1 cellular context compared by ENCODE assay signal in the genomic region with DNA sequence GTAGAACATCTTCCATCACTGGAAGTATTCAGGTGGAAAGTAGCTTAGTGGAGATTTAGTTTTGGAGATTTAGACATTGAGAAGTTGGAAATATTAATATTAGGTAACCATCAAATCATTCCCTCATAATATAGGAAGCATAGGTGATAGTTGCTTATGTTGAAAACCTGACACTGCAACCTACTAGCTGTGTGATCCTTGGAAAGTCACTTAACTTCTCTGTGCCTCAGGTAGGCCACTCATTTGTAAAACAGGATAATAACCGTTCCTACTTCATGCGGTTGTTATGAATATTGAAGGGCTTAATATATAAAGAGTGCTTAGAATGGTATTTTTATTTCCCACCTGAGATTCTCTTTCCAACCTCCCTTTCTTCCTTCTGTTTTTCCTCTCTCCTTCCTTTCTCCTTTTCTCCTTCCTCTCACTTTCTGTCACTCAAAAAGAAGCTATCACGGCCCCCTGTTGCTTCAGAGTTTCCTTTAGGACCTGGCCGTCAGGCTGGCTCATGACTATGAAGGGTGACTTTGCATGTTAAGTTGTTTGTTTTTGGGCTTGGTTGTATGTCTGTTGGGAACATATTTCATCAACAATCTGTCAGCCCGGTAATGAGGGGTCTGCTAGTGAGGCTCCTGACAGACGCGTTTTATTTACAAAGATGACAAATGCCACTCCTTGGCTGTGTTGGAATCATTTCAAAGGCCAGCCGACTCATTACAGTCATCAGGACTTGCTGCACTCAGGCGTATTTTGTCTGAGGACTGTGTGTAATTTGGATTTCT.
TF ChIP-seq lines count a peak whose summit lies in the region.

No MANE protein-coding gene starts in this region.

TF ChIP-seq in HepG2, 621 proteins besides CTCF, POLR2A, EP300 and RAD21 (continued from another document):
- TF ChIP-seq SRY (CRISPR knock-in tag; IDR thresholded peaks at IDR 0.05) = no peak
- TF ChIP-seq ASH2L (IDR thresholded peaks at IDR 0.05; ENCODE audit: insufficient read length, low read depth, low read length) = no peak
- no peak for TF ChIP-seq ZFP41 (CRISPR knock-in tag; IDR thresholded peaks at IDR 0.05; ENCODE audit: borderline replicate concordance)
- TF ChIP-seq ZMYM4 (CRISPR knock-in tag; IDR thresholded peaks at IDR 0.05) = no peak
- no peak for TF ChIP-seq ZNF761 (CRISPR knock-in tag; conservative IDR thresholded peaks at IDR 0.05)
- TF ChIP-seq NFRKB (IDR thresholded peaks at IDR 0.05) = no peak
- TF ChIP-seq, protein P1, sequence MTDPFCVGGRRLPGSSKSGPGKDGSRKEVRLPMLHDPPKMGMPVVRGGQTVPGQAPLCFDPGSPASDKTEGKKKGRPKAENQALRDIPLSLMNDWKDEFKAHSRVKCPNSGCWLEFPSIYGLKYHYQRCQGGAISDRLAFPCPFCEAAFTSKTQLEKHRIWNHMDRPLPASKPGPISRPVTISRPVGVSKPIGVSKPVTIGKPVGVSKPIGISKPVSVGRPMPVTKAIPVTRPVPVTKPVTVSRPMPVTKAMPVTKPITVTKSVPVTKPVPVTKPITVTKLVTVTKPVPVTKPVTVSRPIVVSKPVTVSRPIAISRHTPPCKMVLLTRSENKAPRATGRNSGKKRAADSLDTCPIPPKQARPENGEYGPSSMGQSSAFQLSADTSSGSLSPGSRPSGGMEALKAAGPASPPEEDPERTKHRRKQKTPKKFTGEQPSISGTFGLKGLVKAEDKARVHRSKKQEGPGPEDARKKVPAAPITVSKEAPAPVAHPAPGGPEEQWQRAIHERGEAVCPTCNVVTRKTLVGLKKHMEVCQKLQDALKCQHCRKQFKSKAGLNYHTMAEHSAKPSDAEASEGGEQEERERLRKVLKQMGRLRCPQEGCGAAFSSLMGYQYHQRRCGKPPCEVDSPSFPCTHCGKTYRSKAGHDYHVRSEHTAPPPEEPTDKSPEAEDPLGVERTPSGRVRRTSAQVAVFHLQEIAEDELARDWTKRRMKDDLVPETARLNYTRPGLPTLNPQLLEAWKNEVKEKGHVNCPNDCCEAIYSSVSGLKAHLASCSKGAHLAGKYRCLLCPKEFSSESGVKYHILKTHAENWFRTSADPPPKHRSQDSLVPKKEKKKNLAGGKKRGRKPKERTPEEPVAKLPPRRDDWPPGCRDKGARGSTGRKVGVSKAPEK (CRISPR knock-in tag; IDR thresholded peaks at IDR 0.05; ENCODE audit: borderline replicate concordance) = no peak
- TF ChIP-seq ZNF766 (CRISPR knock-in tag; IDR thresholded peaks at IDR 0.05; ENCODE audit: borderline replicate concordance) = no peak
- TF ChIP-seq RARG (CRISPR knock-in tag; IDR thresholded peaks at IDR 0.05; ENCODE audit: low read depth) = no peak
- TF ChIP-seq FOXK1 (CRISPR knock-in tag; IDR thresholded peaks at IDR 0.05; ENCODE audit: borderline replicate concordance, low read depth) = no peak
- no peak for TF ChIP-seq ZNF12 (CRISPR knock-in tag; IDR thresholded peaks at IDR 0.05)
- TF ChIP-seq ZNF674 (CRISPR knock-in tag; IDR thresholded peaks at IDR 0.05; ENCODE audit: low read depth) = no peak
